In genomic region chr2:30611572-30611971, GRCh38 we compare ENCODE assay signal across 12 cellular contexts.
DNase-seq lines count a peak whose midpoint lies in the region; ATAC-seq, FAIRE-seq and TF ChIP-seq lines count a peak whose summit lies in the region.
"Had no signal": no experiment of that assay in that cellular context is flagged by ENCODE, and none has a peak within 500 bp of the region (broad histone marks: within the 10 kb centered on the region; RNA-seq: fewer than 3 reads in every experiment).

No MANE protein-coding gene starts in this region.

- H3K23ac ChIP-seq in H1 (ENCODE audit: insufficient read length): peak overlapping the region; percentile 59

- no peaks in the 10 kb centered on the region for H3K23me2 ChIP-seq in H1 (ENCODE audit: low read depth, low read length)

- no peak overlapping the region for H3K4me2 ChIP-seq in H1 (ENCODE audit: insufficient read depth in 1 of 2, low read depth in 2 of 2, low read length in 2 of 2)

- no peak for FAIRE-seq in H1 (lab: Jason Lieb, UNC)
- FAIRE-seq: GM18507 had no signal

- H2AK5ac ChIP-seq in H1 (ENCODE audit: low read depth, low read length): peak overlapping the region; percentile 84; the same call in 1 of the 2 replicates

- H3K27me3 Mint-ChIP-seq in osteocyte (ENCODE audit: unreplicated experiment): no peaks in the 10 kb centered on the region

- H3K36me3 ChIP-seq in H1 (ENCODE audit: control insufficient read depth in 2 of 4, insufficient read depth in 4 of 4, low read length in 3 of 4): no peaks in the 10 kb centered on the region
- H3K36me3 ChIP-seq: ascending aorta had no signal

- CTCF ChIA-PET in H1 (lab: Charles Lee; ENCODE audit: partially characterized antibody): interaction anchor here (0.6 to 1.2 kb wide), 7 partner anchors 10 to 447 kb away, joined by 3 to 5 read pairs (median 3); no protein-coding TSS in a partner anchor

- H3K9me3 ChIP-seq in H1 (ENCODE audit: insufficient read depth in 2 of 2, low read depth in 1 of 2, low read length in 1 of 2): no peaks in the 10 kb centered on the region
- H3K9me3 ChIP-seq: ascending aorta had no signal

- H3K79me2 ChIP-seq in H1 (ENCODE audit: control insufficient read depth in 1 of 2, insufficient read depth in 2 of 2, low read length in 2 of 2): no peaks in the 10 kb centered on the region

- H3K4ac ChIP-seq in H1 (replicated peaks; ENCODE audit: insufficient read length, low read depth, low read length): no peak overlapping the region

- H3K14ac ChIP-seq in H1 (ENCODE audit: insufficient read length): no peak overlapping the region

- H3K4me1 Mint-ChIP-seq in osteocyte (ENCODE audit: unreplicated experiment): peaks cover 17% of the 10 kb centered on the region

- ATAC-seq in HG03521 (IDR thresholded peaks at IDR 0.05; ENCODE audit: unreplicated experiment) (no peak), GM19324 (IDR thresholded peaks at IDR 0.05; ENCODE audit: low FRiP score, unreplicated experiment) (no peak)

- H2BK5ac ChIP-seq in H1 (ENCODE audit: low read depth, low read length): no peak overlapping the region

- no peak for TF ChIP-seq EP300 in H1 (IDR thresholded peaks at IDR 0.05; ENCODE audit: borderline replicate concordance in 1 of 2, low read depth in 2 of 2, low read length in 2 of 2)

- H2BK12ac ChIP-seq in H1 (ENCODE audit: low read depth, low read length): no peak overlapping the region; the same call in 1 of the 2 replicates

- no peak overlapping the region for H3K4me3 ChIP-seq in H1 (ENCODE audit: extremely low read depth in 1 of 4, insufficient read depth in 2 of 4, low read depth in 3 of 4, low read length in 4 of 4)
- H3K4me3 ChIP-seq: ascending aorta had no signal

- H3K4me1 ChIP-seq in H1 (replicated peaks in 1 of 4; ENCODE audit: control insufficient read depth in 3 of 4, insufficient read depth in 4 of 4, low read length in 3 of 4): peaks cover 0 to 11% (median 8%) of the 10 kb centered on the region in 4 experiments; a peak in 3 of 7 replicates
- H3K4me1 ChIP-seq: ascending aorta had no signal

- no peak overlapping the region for H3K27ac ChIP-seq in H1 (ENCODE audit: low read depth, low read length)
- H3K27ac ChIP-seq: VCaP had no signal

- H3K18ac ChIP-seq in H1 (ENCODE audit: extremely low read depth, low read length): peak overlapping the region; percentile 51; the same call in 1 of the 2 replicates

- no peaks in the 10 kb centered on the region for H3K9me3 Mint-ChIP-seq in osteocyte (ENCODE audit: unreplicated experiment)

- H4K8ac ChIP-seq in H1 (ENCODE audit: extremely low read depth, insufficient read depth, low read length): no peak overlapping the region

- no peak for TF ChIP-seq CTCF in H1 (IDR thresholded peaks at IDR 0.05; ENCODE audit: control extremely low read depth in 1 of 3, insufficient read depth in 1 of 3, low read depth in 1 of 3, low read length in 3 of 3)
- TF ChIP-seq CTCF in osteocyte (IDR thresholded peaks at IDR 0.05): no peak

- H2AFZ ChIP-seq in H1 (ENCODE audit: low read length): no peak overlapping the region

- H2BK15ac ChIP-seq in H1 (ENCODE audit: low read length): no peak overlapping the region

- no peak overlapping the region for H3K9ac ChIP-seq in H1 (replicated peaks in 1 of 4; ENCODE audit: extremely low read depth in 1 of 4, low read depth in 3 of 4, low read length in 3 of 4)

- H4K20me1 ChIP-seq in H1 (replicated peaks in 1 of 2; ENCODE audit: control insufficient read depth in 1 of 2, insufficient read depth in 2 of 2, low read length in 2 of 2): no peaks in the 10 kb centered on the region

- H2BK20ac ChIP-seq in H1 (ENCODE audit: low read length): peak overlapping the region; percentile 94; the same call in 1 of the 2 replicates

- H4K5ac ChIP-seq in H1 (ENCODE audit: insufficient read length, low read depth, low read length): no peak overlapping the region

- no peak for TF ChIP-seq POLR2A in H1 (IDR thresholded peaks at IDR 0.05; ENCODE audit: control extremely low read depth in 1 of 2, low read depth in 2 of 2, low read length in 2 of 2)

- H3K27ac Mint-ChIP-seq in osteocyte (ENCODE audit: unreplicated experiment): peak overlapping the region; percentile 86

- no peak overlapping the region for H2BK120ac ChIP-seq in H1 (replicated peaks; ENCODE audit: low read depth, low read length)

- no peak for TF ChIP-seq RAD21 in H1 (IDR thresholded peaks at IDR 0.05 in 1 of 2, conservative IDR thresholded peaks at IDR 0.05 in 1 of 2; ENCODE audit: low read depth in 2 of 2, low read length in 2 of 2)

- WGBS in H1 (ENCODE audit: extremely low coverage in 1 of 2, insufficient coverage in 1 of 2, insufficient read length in 1 of 2, insufficient replicate concordance in 2 of 2, low coverage in 1 of 2, low lambda C conversion rate in 2 of 2, missing lambda C conversion rate in 1 of 2), 2 experiments: 92% methylated on average over 4 of the region's 4 CpGs; no CpG with 5 or more reads in 1 of the 2 experiments

- H3K56ac ChIP-seq in H1 (replicated peaks; ENCODE audit: insufficient read length, low read depth, low read length): no peak overlapping the region

- H3K79me1 ChIP-seq in H1 (ENCODE audit: low read depth, low read length): no peaks in the 10 kb centered on the region

- H4K91ac ChIP-seq in H1 (replicated peaks; ENCODE audit: insufficient read length, low read length): no peak overlapping the region

- POLR2A ChIA-PET in H1 (lab: Charles Lee; ENCODE audit: partially characterized antibody): interaction anchor here (0.9 kb wide), 1 partner anchor 50 kb away, joined by 4 read pairs; no protein-coding TSS in a partner anchor

- no peak overlapping the region for H3K4me3 Mint-ChIP-seq in osteocyte (ENCODE audit: unreplicated experiment)

- DNase-seq in EL (peak; percentile 2), NCI-H2029 (lab: John Stamatoyannopoulos, UW) (peak; percentile 24), H1 (ENCODE audit: low read depth in 1 of 2, low spot score in 2 of 2) (no peak), osteocyte (ENCODE audit: extremely low spot score, unreplicated experiment) (no peak), SKM-1 (lab: John Stamatoyannopoulos, UW; ENCODE audit: unreplicated experiment) (no peak), COR-L47 (lab: John Stamatoyannopoulos, UW) (no peak)
- DNase-seq: NCI-H2107 had no signal

- H3K36me3 Mint-ChIP-seq in osteocyte (ENCODE audit: unreplicated experiment): peaks cover 1% of the 10 kb centered on the region

- no peaks in the 10 kb centered on the region for H3K27me3 ChIP-seq in H1 (replicated peaks in 1 of 4; ENCODE audit: control insufficient read depth in 3 of 4, extremely low read depth in 1 of 4, insufficient read depth in 3 of 4, low read length in 3 of 4)
- H3K27me3 ChIP-seq: ascending aorta had no signal

TF ChIP-seq in H1, 55 proteins besides CTCF, POLR2A, EP300 and RAD21:
- TF ChIP-seq TBP (IDR thresholded peaks at IDR 0.05; ENCODE audit: low read depth, low read length) (no peak), JUN (IDR thresholded peaks at IDR 0.05; ENCODE audit: low read depth, low read length) (no peak), FOSL1 (IDR thresholded peaks at IDR 0.05; ENCODE audit: insufficient read depth, low read depth, low read length) (no peak), MAX (IDR thresholded peaks at IDR 0.05) (no peak), TAF7 (optimal IDR thresholded peaks at IDR 0.05; ENCODE audit: borderline replicate concordance, low read depth, low read length) (no peak), CBX5 (IDR thresholded peaks at IDR 0.05; ENCODE audit: low read depth, low read length) (no peak), HDAC6 (IDR thresholded peaks at IDR 0.05; ENCODE audit: low read depth, low read length) (no peak)

Comparison
In these comparisons a context has a peak if more than half of its experiments do, and no peak if none do; other contexts are left out.
1. DNase-seq: peak in EL (single experiment) and NCI-H2029 (single experiment); none in H1 (0 of 2), osteocyte (single experiment), SKM-1 (single experiment) and COR-L47 (single experiment).